2 cellular contexts compared by ENCODE assay signal in the genomic region with DNA sequence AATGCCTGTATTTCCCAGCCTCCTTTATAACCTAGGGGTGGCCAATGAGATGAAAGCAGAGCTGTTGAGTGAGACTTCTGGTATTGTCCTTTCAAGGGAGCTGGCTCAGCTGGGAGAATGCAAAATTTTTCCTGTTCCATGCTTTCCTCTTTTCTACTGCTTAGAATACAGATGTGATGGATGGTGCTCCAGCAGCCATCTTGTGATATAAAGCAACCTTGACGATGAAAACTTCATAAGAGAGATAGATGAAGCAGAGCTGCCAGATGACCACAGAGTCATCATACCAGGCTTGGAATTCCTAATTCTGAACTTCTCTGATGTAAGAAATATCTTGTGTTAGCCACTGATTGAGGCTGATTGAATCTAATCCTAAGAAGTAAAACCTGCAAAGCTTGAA.
TF ChIP-seq lines count a peak whose summit lies in the region.

No MANE protein-coding gene starts in this region.

TF ChIP-seq in HEK293, 187 proteins besides CTCF, POLR2A, EP300 and RAD21:
- TF ChIP-seq, protein P1, sequence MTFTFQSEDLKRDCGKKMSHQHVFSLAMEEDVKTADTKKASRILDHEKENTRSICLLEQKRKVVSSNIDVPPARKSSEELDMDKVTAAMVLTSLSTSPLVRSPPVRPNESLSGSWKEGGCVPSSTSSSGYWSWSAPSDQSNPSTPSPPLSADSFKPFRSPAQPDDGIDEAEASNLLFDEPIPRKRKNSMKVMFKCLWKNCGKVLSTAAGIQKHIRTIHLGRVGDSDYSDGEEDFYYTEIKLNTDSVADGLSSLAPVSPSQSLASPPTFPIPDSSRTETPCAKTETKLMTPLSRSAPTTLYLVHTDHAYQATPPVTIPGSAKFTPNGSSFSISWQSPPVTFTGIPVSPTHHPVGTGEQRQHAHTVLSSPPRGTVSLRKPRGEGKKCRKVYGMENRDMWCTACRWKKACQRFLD (tag by site-specific recombination; IDR thresholded peaks at IDR 0.05): no peak
- no peak for TF ChIP-seq ZNF530 (tag by site-specific recombination; IDR thresholded peaks at IDR 0.05; ENCODE audit: low read depth)
- TF ChIP-seq REPIN1 (tag by site-specific recombination; IDR thresholded peaks at IDR 0.05; ENCODE audit: low read depth): no peak
- TF ChIP-seq SETDB1 (IDR thresholded peaks at IDR 0.05; ENCODE audit: insufficient read length, low read length): peak; percentile 72
- TF ChIP-seq KLF8 (tag by site-specific recombination; IDR thresholded peaks at IDR 0.05): no peak
- no peak for TF ChIP-seq ZNF239 (tag by site-specific recombination; IDR thresholded peaks at IDR 0.05)
- no peak for TF ChIP-seq ZNF19 (tag by site-specific recombination; IDR thresholded peaks at IDR 0.05; ENCODE audit: low read depth)

TF ChIP-seq in WTC11, 78 proteins besides CTCF, POLR2A, EP300 and RAD21:
- TF ChIP-seq, protein P2, sequence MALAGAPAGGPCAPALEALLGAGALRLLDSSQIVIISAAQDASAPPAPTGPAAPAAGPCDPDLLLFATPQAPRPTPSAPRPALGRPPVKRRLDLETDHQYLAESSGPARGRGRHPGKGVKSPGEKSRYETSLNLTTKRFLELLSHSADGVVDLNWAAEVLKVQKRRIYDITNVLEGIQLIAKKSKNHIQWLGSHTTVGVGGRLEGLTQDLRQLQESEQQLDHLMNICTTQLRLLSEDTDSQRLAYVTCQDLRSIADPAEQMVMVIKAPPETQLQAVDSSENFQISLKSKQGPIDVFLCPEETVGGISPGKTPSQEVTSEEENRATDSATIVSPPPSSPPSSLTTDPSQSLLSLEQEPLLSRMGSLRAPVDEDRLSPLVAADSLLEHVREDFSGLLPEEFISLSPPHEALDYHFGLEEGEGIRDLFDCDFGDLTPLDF (CRISPR knock-in tag; IDR thresholded peaks at IDR 0.05): no peak
- TF ChIP-seq GTF2I (CRISPR knock-in tag; conservative IDR thresholded peaks at IDR 0.05): 0 out of 2 replicates have a peak, but pooled peaks have one; percentile 26
TF ChIP-seq in WTC11: peak in this region for 1.
